ENCODE assay signal across 20 cellular contexts in the genomic region with DNA sequence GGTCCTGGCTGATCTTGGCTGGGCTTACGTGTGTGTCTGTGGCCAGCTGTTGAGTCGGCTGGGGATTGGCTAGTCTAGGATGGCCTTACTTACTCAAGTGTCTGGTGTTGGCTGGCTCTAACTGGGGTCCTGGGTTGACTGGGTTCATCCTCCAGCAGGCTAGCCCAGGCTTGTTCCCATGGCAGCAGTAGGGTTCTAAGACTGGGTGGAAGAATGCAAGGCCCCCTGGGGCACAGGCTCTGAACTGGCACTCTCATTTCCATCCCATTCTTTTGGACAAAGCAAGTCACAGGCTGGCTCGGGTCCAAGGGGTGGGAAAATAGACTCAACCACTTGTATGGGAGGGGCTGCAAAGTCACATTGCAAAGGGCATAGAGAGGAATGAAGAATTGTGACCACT. TPM values are rescaled to one million over a fixed set of nuclear protein-coding genes. Genes with fewer than 3 reads are reported as not detected.
"Had no signal": no experiment of that assay in that cellular context is flagged by ENCODE, and none has a peak within 500 bp of the region (broad histone marks: within the 10 kb centered on the region; RNA-seq: fewer than 3 reads in every experiment).

No MANE protein-coding gene starts in this region.

- DNase-seq: activated CD4-positive, alpha-beta T cell treated with anti-CD3 and anti-CD28 coated beads for 4 hours; activated CD8-positive, alpha-beta T cell treated with anti-CD3 and anti-CD28 coated beads for 36 hours; activated effector memory CD4-positive, alpha-beta T cell treated with anti-CD3 and anti-CD28 coated beads, Interleukin-2, amount 50 U/mL, for 16 hours; activated T-cell treated with anti-CD3 and anti-CD28 coated beads, Interleukin-2, amount 50 U/mL, for 48 hours; adrenal gland; dermis blood vessel endothelial cell; gastrocnemius medialis; heart right ventricle; left colon; lower lobe of right lung; midbrain; sigmoid colon; spleen; upper lobe of left lung had no signal

- H3K9me3 ChIP-seq: adrenal gland, gastrocnemius medialis, heart right ventricle, lower lobe of right lung, neutrophil, sigmoid colon, spleen, upper lobe of left lung had no signal

- H3K4me3 ChIP-seq: adrenal gland, gastrocnemius medialis, heart right ventricle, lower lobe of right lung, sigmoid colon, spleen, upper lobe of left lung had no signal

- H3K27ac ChIP-seq: adrenal gland, gastrocnemius medialis, heart right ventricle, lower lobe of right lung, neutrophil, parathyroid adenoma, sigmoid colon, spleen, upper lobe of left lung had no signal

- H3K36me3 ChIP-seq: adrenal gland, gastrocnemius medialis, heart right ventricle, lower lobe of right lung, neutrophil, sigmoid colon, spleen, upper lobe of left lung had no signal

- H3K4me3 Mint-ChIP-seq: activated CD8-positive, alpha-beta T cell treated with anti-CD3 and anti-CD28 coated beads for 36 hours; activated naive CD4-positive, alpha-beta T cell treated with anti-CD3 and anti-CD28 coated beads, Interleukin-2, amount 50 U/mL, for 24 hours; stimulated activated naive CD8-positive, alpha-beta T cell treated with anti-CD3 and anti-CD28 coated beads, Interleukin-15, Interleukin-2, amounts not matched to agents 100 ng/mL and 50 ng/mL, for 24 hours had no signal

- ATAC-seq: activated CD8-positive, alpha-beta T cell treated with anti-CD3 and anti-CD28 coated beads for 36 hours; gastrocnemius medialis; heart right ventricle; left colon; lower lobe of right lung had no signal

- H3K27me3 ChIP-seq: adrenal gland, sigmoid colon, upper lobe of left lung had no signal

- H3K4me1 ChIP-seq: adrenal gland, gastrocnemius medialis, heart right ventricle, lower lobe of right lung, parathyroid adenoma, sigmoid colon, spleen, upper lobe of left lung had no signal

- H3K9me3 Mint-ChIP-seq: activated CD8-positive, alpha-beta T cell treated with anti-CD3 and anti-CD28 coated beads for 36 hours; activated naive CD4-positive, alpha-beta T cell treated with anti-CD3 and anti-CD28 coated beads, Interleukin-2, amount 50 U/mL, for 24 hours; stimulated activated naive CD8-positive, alpha-beta T cell treated with anti-CD3 and anti-CD28 coated beads, Interleukin-15, Interleukin-2, amounts not matched to agents 100 ng/mL and 50 ng/mL, for 24 hours had no signal

- H2AFZ ChIP-seq: parathyroid adenoma had no signal

- H3K9ac ChIP-seq: parathyroid adenoma had no signal

- H3K27ac Mint-ChIP-seq: activated CD8-positive, alpha-beta T cell treated with anti-CD3 and anti-CD28 coated beads for 36 hours; activated naive CD4-positive, alpha-beta T cell treated with anti-CD3 and anti-CD28 coated beads, Interleukin-2, amount 50 U/mL, for 24 hours; stimulated activated naive CD8-positive, alpha-beta T cell treated with anti-CD3 and anti-CD28 coated beads, Interleukin-15, Interleukin-2, amounts not matched to agents 100 ng/mL and 50 ng/mL, for 24 hours had no signal

- H3K27me3 Mint-ChIP-seq: activated naive CD4-positive, alpha-beta T cell treated with anti-CD3 and anti-CD28 coated beads, Interleukin-2, amount 50 U/mL, for 24 hours; stimulated activated naive CD8-positive, alpha-beta T cell treated with anti-CD3 and anti-CD28 coated beads, Interleukin-15, Interleukin-2, amounts not matched to agents 100 ng/mL and 50 ng/mL, for 24 hours had no signal

- H3K4me1 Mint-ChIP-seq: activated naive CD4-positive, alpha-beta T cell treated with anti-CD3 and anti-CD28 coated beads, Interleukin-2, amount 50 U/mL, for 24 hours had no signal

- H3K36me3 Mint-ChIP-seq: activated naive CD4-positive, alpha-beta T cell treated with anti-CD3 and anti-CD28 coated beads, Interleukin-2, amount 50 U/mL, for 24 hours had no signal

- H3K79me2 ChIP-seq: parathyroid adenoma had no signal

RNA-seq across cellular contexts. Expression of a gene that starts 7.9 kb away (rescaled TPM):
- total RNA-seq: epithelial cell of proximal tubule, lower lobe of right lung, myocyte, spleen, upper lobe of left lung had no signal
